Comparison of ENCODE assay signal across 30 cellular contexts in genomic region chr10:28049286-28049685, GRCh38. TPM values are rescaled to one million over a fixed set of nuclear protein-coding genes. Genes with fewer than 3 reads are reported as not detected.
"Had no signal": no experiment of that assay in that cellular context is flagged by ENCODE, and none has a peak within 500 bp of the region (broad histone marks: within the 10 kb centered on the region; RNA-seq: fewer than 3 reads in every experiment).

No MANE protein-coding gene starts in this region.

- H3K27ac ChIP-seq: neutrophil, ovary, parathyroid adenoma, psoas muscle, right lobe of liver, sigmoid colon, stomach, testis, tibial artery, transverse colon, upper lobe of left lung had no signal

- H3K27me3 Mint-ChIP-seq: naive B cell; naive thymus-derived CD8-positive, alpha-beta T cell; natural killer cell treated with Interleukin-12 subunit alpha and Interleukin-12 subunit beta and Interleukin-15 and Interleukin-18, amount 100 ng/mL, for 72 hours; progenitor cell of endocrine pancreas; stimulated activated naive B cell treated with anti-CD40 and anti-IgM and Interleukin-4, amounts not matched to agents 10 μg/mL and 1 μg/mL and 100 μg/mL, for 72 hours; stimulated activated naive CD8-positive, alpha-beta T cell treated with anti-CD3 and anti-CD28 coated beads, Interleukin-15, Interleukin-2, amounts not matched to agents 100 ng/mL and 50 ng/mL, for 24 hours had no signal

- H2AFZ ChIP-seq: parathyroid adenoma had no signal

- H3K79me2 ChIP-seq: parathyroid adenoma had no signal

- H3K27ac Mint-ChIP-seq: naive B cell; natural killer cell treated with Interleukin-12 subunit alpha and Interleukin-12 subunit beta and Interleukin-15 and Interleukin-18, amount 100 ng/mL, for 72 hours; nephron progenitor cell; progenitor cell of endocrine pancreas; stimulated activated effector memory CD8-positive, alpha-beta T cell treated with anti-CD3 and anti-CD28 coated beads, Interleukin-12 subunit alpha, Interleukin-12 subunit beta, amount 100 ng/mL, for 72 hours; stimulated activated naive B cell treated with anti-CD40 and anti-IgM and Interleukin-4, amounts not matched to agents 10 μg/mL and 1 μg/mL and 100 μg/mL, for 72 hours; stimulated activated naive CD8-positive, alpha-beta T cell treated with anti-CD3 and anti-CD28 coated beads, Interleukin-15, Interleukin-2, amounts not matched to agents 100 ng/mL and 50 ng/mL, for 24 hours had no signal

- H3K4me1 ChIP-seq: parathyroid adenoma, psoas muscle, right lobe of liver, stomach, testis, upper lobe of left lung had no signal

- H3K9ac ChIP-seq: parathyroid adenoma had no signal

- H3K36me3 Mint-ChIP-seq: natural killer cell treated with Interleukin-12 subunit alpha and Interleukin-12 subunit beta and Interleukin-15 and Interleukin-18, amount 100 ng/mL, for 72 hours; stimulated activated effector memory CD8-positive, alpha-beta T cell treated with anti-CD3 and anti-CD28 coated beads, Interleukin-12 subunit alpha, Interleukin-12 subunit beta, amount 100 ng/mL, for 72 hours; stimulated activated naive B cell treated with anti-CD40 and anti-IgM and Interleukin-4, amounts not matched to agents 10 μg/mL and 1 μg/mL and 100 μg/mL, for 72 hours had no signal

- H3K4me3 Mint-ChIP-seq: naive B cell; naive thymus-derived CD8-positive, alpha-beta T cell; natural killer cell treated with Interleukin-12 subunit alpha and Interleukin-12 subunit beta and Interleukin-15 and Interleukin-18, amount 100 ng/mL, for 72 hours; nephron progenitor cell; neural crest cell; stimulated activated effector memory CD8-positive, alpha-beta T cell treated with anti-CD3 and anti-CD28 coated beads, Interleukin-12 subunit alpha, Interleukin-12 subunit beta, amount 100 ng/mL, for 72 hours; stimulated activated naive B cell treated with anti-CD40 and anti-IgM and Interleukin-4, amounts not matched to agents 10 μg/mL and 1 μg/mL and 100 μg/mL, for 72 hours; stimulated activated naive CD8-positive, alpha-beta T cell treated with anti-CD3 and anti-CD28 coated beads, Interleukin-15, Interleukin-2, amounts not matched to agents 100 ng/mL and 50 ng/mL, for 24 hours had no signal

- ATAC-seq: naive thymus-derived CD8-positive, alpha-beta T cell; natural killer cell treated with Interleukin-12 subunit alpha and Interleukin-12 subunit beta and Interleukin-15 and Interleukin-18, amount 100 ng/mL, for 72 hours; psoas muscle; right cardiac atrium; right lobe of liver; stimulated activated effector memory CD8-positive, alpha-beta T cell treated with anti-CD3 and anti-CD28 coated beads, Interleukin-12 subunit alpha, Interleukin-12 subunit beta, amount 100 ng/mL, for 72 hours; stimulated activated naive B cell treated with anti-CD40 and anti-IgM and Interleukin-4, amounts not matched to agents 10 μg/mL and 1 μg/mL and 100 μg/mL, for 72 hours had no signal

- H3K36me3 ChIP-seq: ovary, right lobe of liver, sigmoid colon, stomach, tibial artery, transverse colon, upper lobe of left lung had no signal

- H3K4me3 ChIP-seq: ovary, psoas muscle, right lobe of liver, sigmoid colon, stomach, testis, tibial artery, transverse colon, upper lobe of left lung had no signal

- DNase-seq: naive B cell; naive thymus-derived CD8-positive, alpha-beta T cell; nephron progenitor cell; nucleus accumbens; ovary; posterior cingulate gyrus; psoas muscle; right cardiac atrium; right lobe of liver; sigmoid colon; small intestine; stimulated activated CD4-positive, alpha-beta T cell treated with anti-CD3 and anti-CD28 coated beads, Interleukin-15, amount 100 ng/mL, for 24 hours; stimulated activated CD4-positive, alpha-beta T cell treated with anti-CD3 and anti-CD28 coated beads, Interleukin-2, amount 100 ng/mL, for 24 hours; stimulated activated CD4-positive, alpha-beta T cell treated with anti-CD3 and anti-CD28 coated beads, Interleukin-2, amount 100 ng/mL, for 48 hours; stimulated activated CD4-positive, alpha-beta T cell treated with anti-CD3 and anti-CD28 coated beads, Interleukin-4, amount 100 ng/mL, for 24 hours; stimulated activated naive B cell treated with anti-CD40 and anti-IgM and Interleukin-4, amounts not matched to agents 10 μg/mL and 1 μg/mL and 100 μg/mL, for 72 hours; stimulated activated naive CD4-positive, alpha-beta T cell treated with Interleukin-2 at 50 U/mL for 16 hours; stomach; testis; tibial artery; transverse colon had no signal

- H3K9me3 Mint-ChIP-seq: naive B cell; natural killer cell treated with Interleukin-12 subunit alpha and Interleukin-12 subunit beta and Interleukin-15 and Interleukin-18, amount 100 ng/mL, for 72 hours; nephron progenitor cell; stimulated activated effector memory CD8-positive, alpha-beta T cell treated with anti-CD3 and anti-CD28 coated beads, Interleukin-12 subunit alpha, Interleukin-12 subunit beta, amount 100 ng/mL, for 72 hours; stimulated activated naive B cell treated with anti-CD40 and anti-IgM and Interleukin-4, amounts not matched to agents 10 μg/mL and 1 μg/mL and 100 μg/mL, for 72 hours had no signal

- H3K4me1 Mint-ChIP-seq: naive B cell; naive thymus-derived CD8-positive, alpha-beta T cell; nephron progenitor cell; neural crest cell; stimulated activated effector memory CD8-positive, alpha-beta T cell treated with anti-CD3 and anti-CD28 coated beads, Interleukin-12 subunit alpha, Interleukin-12 subunit beta, amount 100 ng/mL, for 72 hours; stimulated activated naive B cell treated with anti-CD40 and anti-IgM and Interleukin-4, amounts not matched to agents 10 μg/mL and 1 μg/mL and 100 μg/mL, for 72 hours had no signal

- H3K27me3 ChIP-seq: neutrophil, ovary, right lobe of liver, sigmoid colon, stomach, testis, tibial artery, transverse colon, upper lobe of left lung had no signal

- H3K9me3 ChIP-seq: neutrophil, ovary, psoas muscle, right lobe of liver, sigmoid colon, stomach, testis, tibial artery, transverse colon, upper lobe of left lung had no signal

RNA-seq across cellular contexts. Expression of gene ODAD2, which starts 50.4 kb away (rescaled TPM):
- total RNA-seq: naive thymus-derived CD8-positive, alpha-beta T cell; natural killer cell treated with Interleukin-12 subunit alpha and Interleukin-12 subunit beta and Interleukin-15 and Interleukin-18, amount 100 ng/mL, for 72 hours; subcutaneous adipose tissue had no signal
